ENCODE assay signal across 8 cellular contexts in the genomic region with DNA sequence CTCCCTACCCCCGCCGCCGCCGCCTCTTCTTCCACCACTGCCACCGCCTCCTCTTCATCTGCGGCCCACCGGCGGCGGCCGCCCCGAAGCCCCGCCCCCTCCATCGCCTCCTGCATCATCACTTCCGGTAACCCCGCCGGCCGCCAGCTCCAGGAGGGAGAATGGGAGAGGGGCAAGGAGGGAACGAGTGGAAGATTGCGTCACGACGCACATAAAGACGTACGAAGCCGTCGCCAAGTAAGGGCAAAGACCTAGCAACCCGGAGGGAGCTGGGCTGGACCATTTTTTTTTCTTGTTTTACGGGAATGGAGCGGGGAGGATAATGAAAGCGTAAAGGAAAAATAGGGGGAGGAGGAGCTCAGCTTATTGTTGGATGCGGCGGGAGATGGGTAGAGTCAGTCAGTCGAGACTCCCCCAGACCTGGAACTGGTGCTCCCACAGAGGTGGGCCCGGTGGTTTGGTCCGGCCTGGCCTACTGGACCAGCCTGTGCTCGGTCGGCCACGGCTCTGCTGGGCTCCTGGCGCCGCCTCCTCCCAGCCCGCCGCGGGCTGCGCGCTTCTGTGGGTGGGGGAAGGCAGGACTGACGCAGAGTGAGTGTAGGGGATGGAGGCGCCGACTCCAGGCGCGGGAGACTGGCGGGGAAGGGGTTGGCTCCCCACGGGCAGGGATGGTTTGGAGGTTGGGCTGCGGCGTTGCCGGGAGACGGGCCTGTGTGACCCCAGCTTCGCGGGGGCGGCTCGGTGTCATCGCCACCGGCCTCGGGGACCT. TPM values are rescaled to one million over a fixed set of nuclear protein-coding genes. Genes with fewer than 3 reads are reported as not detected.
A peak's percentile ranks its signal among the peaks of the same experiment; 100 is the strongest.
DNase-seq lines count a peak whose midpoint lies in the region; ATAC-seq and TF ChIP-seq lines count a peak whose summit lies in the region.

A gene with protein sequence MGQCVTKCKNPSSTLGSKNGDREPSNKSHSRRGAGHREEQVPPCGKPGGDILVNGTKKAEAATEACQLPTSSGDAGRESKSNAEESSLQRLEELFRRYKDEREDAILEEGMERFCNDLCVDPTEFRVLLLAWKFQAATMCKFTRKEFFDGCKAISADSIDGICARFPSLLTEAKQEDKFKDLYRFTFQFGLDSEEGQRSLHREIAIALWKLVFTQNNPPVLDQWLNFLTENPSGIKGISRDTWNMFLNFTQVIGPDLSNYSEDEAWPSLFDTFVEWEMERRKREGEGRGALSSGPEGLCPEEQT (minus strand): TSS at position 60 of the 769 bp plus-strand sequence. CDS start 37,820 bp downstream, outside the sequence.
A gene with protein sequence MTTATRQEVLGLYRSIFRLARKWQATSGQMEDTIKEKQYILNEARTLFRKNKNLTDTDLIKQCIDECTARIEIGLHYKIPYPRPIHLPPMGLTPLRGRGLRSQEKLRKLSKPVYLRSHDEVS (plus strand): TSS at position 473 of the 769 bp plus-strand sequence. CDS start 14,785 bp downstream, outside the sequence.

- peaks cover 17% of the 10 kb centered on the region for H3K4me1 ChIP-seq in colonic mucosa

- H3K27me3 ChIP-seq in colonic mucosa (no peaks in the 10 kb centered on the region), layer of hippocampus (ENCODE audit: control insufficient read depth, insufficient read depth, low read length) (no peaks in the 10 kb centered on the region)

- H3K27ac ChIP-seq in colonic mucosa = peak within 1 kb of the TSS; percentile 95
- H3K27ac ChIP-seq in layer of hippocampus (ENCODE audit: low read depth, low read length) = peak within 1 kb of the TSS; percentile 96

- DNase-seq in AML-193 (lab: John Stamatoyannopoulos, UW) (peak; percentile 88 to 89), GM19238 (ENCODE audit: insufficient read length, low spot score) (peak; percentile 80), NCI-H526 (lab: John Stamatoyannopoulos, UW) (peak; percentile 97 to 98), colonic mucosa (peak; percentile 96)
- DNase-seq in activated CD4-positive, alpha-beta T cell treated with anti-CD3 and anti-CD28 coated beads for 48 hours = peak; percentile 94
- DNase-seq in stimulated activated CD4-positive, alpha-beta T cell treated with anti-CD3 and anti-CD28 coated beads, Interleukin-1b, Interleukin-23, amount 100 ng/mL, for 4 hours (ENCODE audit: low read depth in 2 of 2) = peak; percentile 81 to 87

- intact Hi-C loops in colonic mucosa (cut with DNase I) = no loop called here

- H3K4me3 ChIP-seq in colonic mucosa = peak within 1 kb of the TSS; percentile 74

- TF ChIP-seq CTCF in colonic mucosa (IDR thresholded peaks at IDR 0.05) = no peak

- H3K36me3 ChIP-seq in colonic mucosa = no peaks in the 10 kb centered on the region

- ATAC-seq in HG03442 (IDR thresholded peaks at IDR 0.05; ENCODE audit: unreplicated experiment) = peak; percentile 71

- no peaks in the 10 kb centered on the region for H3K9me3 ChIP-seq in colonic mucosa

- H3K9ac ChIP-seq in colonic mucosa (ENCODE audit: low read depth in 2 of 2, low read length in 2 of 2) = peak within 1 kb of the TSS; percentile 94 to 97

RNA-seq across cellular contexts. Expression of the first gene that starts in this region (rescaled TPM):
- 10 to 100 TPM in 1 of 2 donors, 1 to 10 TPM in 1; 6.0 to 15.0 TPM for total RNA-seq in colonic mucosa

RNA-seq across cellular contexts. Expression of the second gene that starts in this region (rescaled TPM):
- total RNA-seq in colonic mucosa = 10 to 100 TPM; 17.6 to 21.2 TPM

Comparison
In these comparisons a context has a peak if more than half of its experiments do, and no peak if none do; other contexts are left out.
1. Peak in every context shown above with its lines: DNase-seq, ATAC-seq, H3K4me3 ChIP-seq and H3K27ac ChIP-seq.